19 cellular contexts compared by ENCODE assay signal in the genomic region with DNA sequence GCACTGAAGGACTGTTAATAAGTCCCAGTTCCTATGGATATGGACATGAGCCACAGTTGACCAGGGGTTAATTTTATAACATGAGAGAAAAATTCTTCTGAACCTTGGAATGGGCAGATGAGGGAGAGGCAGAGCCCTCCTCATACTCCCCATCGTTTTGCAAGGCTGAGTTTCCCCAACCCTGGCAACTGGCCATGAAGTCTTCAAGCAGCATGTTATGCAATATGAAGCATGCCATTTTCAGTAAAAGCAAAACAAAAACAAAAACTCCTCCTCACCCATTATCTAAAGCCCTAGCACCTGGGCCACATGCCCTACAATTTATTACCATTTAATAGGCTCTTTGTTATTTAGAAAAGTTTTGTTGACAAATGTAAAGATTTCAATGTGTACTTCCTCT.
DNase-seq lines count a peak whose midpoint lies in the region; ATAC-seq, FAIRE-seq and TF ChIP-seq lines count a peak whose summit lies in the region.
"Had no signal": no experiment of that assay in that cellular context is flagged by ENCODE, and none has a peak within 500 bp of the region (broad histone marks: within the 10 kb centered on the region; RNA-seq: fewer than 3 reads in every experiment).

No MANE protein-coding gene starts in this region.

- WGBS in body of pancreas, 2 donors, result 0 to 8% methylated on average over 1 of the region's 1 CpG
- WGBS in thyroid gland, 2 donors, result 0 to 20% methylated on average over 1 of the region's 1 CpG

- FAIRE-seq in H54 (lab: Jason Lieb, UNC), result no peak
- FAIRE-seq: A204.1, RCC 7860 had no signal

- peaks cover 21% of the 10 kb centered on the region for H3K4me1 ChIP-seq in body of pancreas
- peaks cover 0 to 12% of the 10 kb centered on the region in 2 donors for H3K4me1 ChIP-seq in thyroid gland
- H3K4me1 ChIP-seq: spleen had no signal

- TF ChIP-seq POLR2A in body of pancreas (IDR thresholded peaks at IDR 0.05) (no peak), thyroid gland (IDR thresholded peaks at IDR 0.05) (no peak), H54 (IDR thresholded peaks at IDR 0.05; ENCODE audit: low read depth, low read length) (no peak)

- ATAC-seq in body of pancreas (no peak), GM19035 (IDR thresholded peaks at IDR 0.05; ENCODE audit: unreplicated experiment) (no peak), HG02884 (IDR thresholded peaks at IDR 0.05; ENCODE audit: unreplicated experiment) (no peak)
- ATAC-seq: HCT116, left lobe of liver had no signal

- H3K27me3 ChIP-seq in body of pancreas, result no peaks in the 10 kb centered on the region
- H3K27me3 ChIP-seq in kidney epithelial cell (ENCODE audit: control insufficient read depth, insufficient read depth, low read length), result no peaks in the 10 kb centered on the region
- no peaks in the 10 kb centered on the region for H3K27me3 ChIP-seq in thyroid gland
- H3K27me3 ChIP-seq: neural progenitor cell had no signal

- H3K4me3 ChIP-seq in body of pancreas, result no peak overlapping the region
- H3K4me3 ChIP-seq in kidney epithelial cell (ENCODE audit: low read depth, low read length), result no peak overlapping the region
- H3K4me3 ChIP-seq in thyroid gland (replicated peaks in 1 of 3), result no peak overlapping the region
- H3K4me3 ChIP-seq: neural progenitor cell, spleen had no signal

- H3K27ac ChIP-seq in body of pancreas (no peak overlapping the region), thyroid gland (no peak overlapping the region)
- H3K27ac ChIP-seq: neural progenitor cell, spleen had no signal

- H3K36me3 ChIP-seq in body of pancreas (replicated peaks in 1 of 2; ENCODE audit: insufficient read depth in 1 of 2, low read depth in 2 of 2), result no peaks in the 10 kb centered on the region
- H3K36me3 ChIP-seq in kidney epithelial cell (ENCODE audit: control insufficient read depth, insufficient read depth, low read length), result no peaks in the 10 kb centered on the region
- H3K36me3 ChIP-seq in thyroid gland, result no peaks in the 10 kb centered on the region
- H3K36me3 ChIP-seq: neural progenitor cell, spleen had no signal

- TF ChIP-seq CTCF in body of pancreas (IDR thresholded peaks at IDR 0.05) (no peak), kidney epithelial cell (IDR thresholded peaks at IDR 0.05; ENCODE audit: insufficient read depth, low read length, poor library complexity, severe bottlenecking) (no peak), thyroid gland (IDR thresholded peaks at IDR 0.05) (no peak)

- no peaks in the 10 kb centered on the region for H3K9me3 ChIP-seq in body of pancreas
- no peaks in the 10 kb centered on the region for H3K9me3 ChIP-seq in thyroid gland
- H3K9me3 ChIP-seq: spleen had no signal

- intact Hi-C loops in body of pancreas (cut with DNase I) (no loop called here), thyroid gland (cut with DNase I) (no loop called here)

- DNase-seq in NCI-H2227 (lab: John Stamatoyannopoulos, UW; ENCODE audit: unreplicated experiment) (peak; percentile 9), NCI-H2227 treated with DMSO at 0.1 percent for 48 hours (lab: John Stamatoyannopoulos, UW) (no peak), body of pancreas (peak; percentile 9 to 49 (median 26)), kidney epithelial cell (ENCODE audit: low read depth) (peak; percentile 4), thyroid gland (peak; percentile 60 to 70), H54 (ENCODE audit: insufficient read length, low spot score) (no peak)
- DNase-seq: activated CD4-positive, alpha-beta T cell treated with anti-CD3 and anti-CD28 coated beads, Interleukin-2, amount 10 ng/mL, durations not matched to agents 7 days and 5 days; anterior cingulate cortex; COR-L47; glutamatergic neuron; NCI-H446 treated with DMSO at 0.1 percent for 48 hours; spleen had no signal

Comparison
In these comparisons a context has a peak if more than half of its experiments do, and no peak if none do; other contexts are left out.
1. DNase-seq: peak in NCI-H2227 (single experiment), body of pancreas (4 of 4), kidney epithelial cell (single experiment) and thyroid gland (2 of 2); none in NCI-H2227 treated with DMSO at 0.1 percent for 48 hours (single experiment) and H54 (single experiment).